4 cellular contexts compared by ENCODE assay signal in genomic region chr2:61562615-61563014, GRCh38.
A peak's percentile ranks its signal among the peaks of the same experiment; 100 is the strongest.
TF ChIP-seq lines count a peak whose summit lies in the region.

No MANE protein-coding gene starts in this region.

TF ChIP-seq in HepG2, 621 proteins besides CTCF, POLR2A, EP300 and RAD21:
- TF ChIP-seq ZNF121 (CRISPR knock-in tag; IDR thresholded peaks at IDR 0.05) (0 out of 2 replicates have a peak, but pooled peaks have one; percentile 27), ZNF609 (CRISPR knock-in tag; IDR thresholded peaks at IDR 0.05; ENCODE audit: borderline replicate concordance) (no peak)
TF ChIP-seq in HepG2: peak in this region for 1.

TF ChIP-seq in HEK293, 187 proteins besides CTCF, POLR2A, EP300 and RAD21:
- TF ChIP-seq ZNF670 (tag by site-specific recombination; IDR thresholded peaks at IDR 0.05; ENCODE audit: low read depth) (no peak), ZNF121 (tag by site-specific recombination; IDR thresholded peaks at IDR 0.05) (peak; percentile 49; the same call in 1 of the 2 replicates)

TF ChIP-seq in WTC11, 78 proteins besides CTCF, POLR2A, EP300 and RAD21:
- peak; percentile 86 for TF ChIP-seq ZNF121 (CRISPR knock-in tag; IDR thresholded peaks at IDR 0.05)
- TF ChIP-seq NFYB (CRISPR knock-in tag; conservative IDR thresholded peaks at IDR 0.05; ENCODE audit: low read depth) = no peak
- TF ChIP-seq ZNF532 (CRISPR knock-in tag; IDR thresholded peaks at IDR 0.05; ENCODE audit: borderline replicate concordance) = no peak
- TF ChIP-seq EMX1 (CRISPR knock-in tag; IDR thresholded peaks at IDR 0.05) = no peak
- TF ChIP-seq KAT7 (CRISPR knock-in tag; IDR thresholded peaks at IDR 0.05; ENCODE audit: borderline replicate concordance) = no peak
- no peak for TF ChIP-seq ZNF281 (CRISPR knock-in tag; IDR thresholded peaks at IDR 0.05)
- no peak for TF ChIP-seq FOXP1 (CRISPR knock-in tag; IDR thresholded peaks at IDR 0.05; ENCODE audit: borderline replicate concordance)
- no peak for TF ChIP-seq SMAD3 (CRISPR knock-in tag; IDR thresholded peaks at IDR 0.05; ENCODE audit: borderline replicate concordance)
- TF ChIP-seq USF2 (CRISPR knock-in tag; IDR thresholded peaks at IDR 0.05) = no peak

TF ChIP-seq in K562, 482 proteins besides CTCF, POLR2A, EP300 and RAD21:
- peak; percentile 85 for TF ChIP-seq ZNF121 (CRISPR knock-in tag; conservative IDR thresholded peaks at IDR 0.05)
- TF ChIP-seq UBTF (IDR thresholded peaks at IDR 0.05; ENCODE audit: borderline replicate concordance in 1 of 2, low read depth in 2 of 2, low read length in 2 of 2) = no peak
- TF ChIP-seq RBM25 (IDR thresholded peaks at IDR 0.05; ENCODE audit: low read depth, low read length, severe bottlenecking) = peak; percentile 14
